ENCODE assay signal across 12 cellular contexts in genomic region chr11:122642472-122642922, GRCh38. TPM values are rescaled to one million over a fixed set of nuclear protein-coding genes. Genes with fewer than 3 reads are reported as not detected.
DNase-seq lines count a peak whose midpoint lies in the region; ATAC-seq and TF ChIP-seq lines count a peak whose summit lies in the region.
"Had no signal": no experiment of that assay in that cellular context is flagged by ENCODE, and none has a peak within 500 bp of the region (broad histone marks: within the 10 kb centered on the region; RNA-seq: fewer than 3 reads in every experiment).

No MANE protein-coding gene starts in this region.

- no peak overlapping the region for H3K4me3 ChIP-seq in foreskin fibroblast (ENCODE audit: low read depth in 1 of 2, low read length in 2 of 2)
- no peak overlapping the region for H3K4me3 ChIP-seq in neuronal stem cell (ENCODE audit: low read length in 2 of 2)

- no CpG with 5 or more reads among the region's 4 CpGs for WGBS in neuronal stem cell (ENCODE audit: extremely low coverage in 2 of 2, insufficient read length in 2 of 2, insufficient replicate concordance in 1 of 2), 2 donors

- no peaks in the 10 kb centered on the region for H3K4me1 ChIP-seq in neuronal stem cell (ENCODE audit: control insufficient read depth in 2 of 2, insufficient read depth in 1 of 2, low read depth in 1 of 2, low read length in 2 of 2)

- no peak overlapping the region for H4K8ac ChIP-seq in neuronal stem cell (ENCODE audit: low read depth, low read length)

- H3K23ac ChIP-seq in neuronal stem cell (ENCODE audit: low read depth, low read length, poor library complexity): no peak overlapping the region

- no peak overlapping the region for H3K4me2 ChIP-seq in neuronal stem cell (ENCODE audit: insufficient read depth, low read length, poor library complexity, severe bottlenecking)

- H3K9ac ChIP-seq in neuronal stem cell (ENCODE audit: low read depth, low read length, poor library complexity): no peak overlapping the region

- H3K36me3 ChIP-seq in neuronal stem cell (replicated peaks in 1 of 2; ENCODE audit: control insufficient read depth in 2 of 2, insufficient read depth in 2 of 2, low read length in 2 of 2): no peaks in the 10 kb centered on the region

- H3K9me3 ChIP-seq in neuronal stem cell (replicated peaks in 1 of 2; ENCODE audit: control insufficient read depth in 2 of 2, insufficient read depth in 1 of 2, low read depth in 1 of 2, low read length in 2 of 2): no peaks in the 10 kb centered on the region

- in situ Hi-C loops in SK-MEL-5 (cut with HindIII; ENCODE audit: low pct_unique_long_range_greater_than_20kb, low sequenced_read_pairs): no loop called here

- no peak overlapping the region for H4K91ac ChIP-seq in neuronal stem cell (ENCODE audit: low read depth, low read length, poor library complexity)

- no peaks in the 10 kb centered on the region for H3K79me1 ChIP-seq in neuronal stem cell (ENCODE audit: low read depth, low read length)

- no peak overlapping the region for H2BK12ac ChIP-seq in neuronal stem cell (ENCODE audit: low read length)

- no peak overlapping the region for H2BK120ac ChIP-seq in neuronal stem cell (ENCODE audit: low read depth, low read length)

- peaks cover 0 to under 1% (median 0%) of the 10 kb centered on the region in 3 experiments for H3K27me3 ChIP-seq in neuronal stem cell (ENCODE audit: control insufficient read depth in 3 of 3, insufficient read depth in 3 of 3, low read depth in 1 of 3, low read length in 3 of 3)

- H3K27ac ChIP-seq in neuronal stem cell (replicated peaks; ENCODE audit: low read length): no peak overlapping the region

- TF ChIP-seq CTCF in foreskin fibroblast (IDR thresholded peaks at IDR 0.05; ENCODE audit: low read depth, low read length): no peak

- no peak overlapping the region for H3K4ac ChIP-seq in neuronal stem cell (ENCODE audit: low read length)

- no peak overlapping the region for H2AFZ ChIP-seq in neuronal stem cell (ENCODE audit: low read length)

- peak; percentile 49 for DNase-seq in GM04504 (ENCODE audit: low read depth)
- DNase-seq in SK-MEL-5 (ENCODE audit: low read depth, low spot score): peak; percentile 79
- DNase-seq in foreskin fibroblast: peak; percentile 90 to 91
- DNase-seq in renal cortical epithelial cell (ENCODE audit: low read depth): peak; percentile 99
- DNase-seq in cerebellar nuclear complex (lab: John Stamatoyannopoulos, UW): no peak
- DNase-seq in NCI-H2107 treated with DMSO at 0.1 percent for 48 hours (lab: John Stamatoyannopoulos, UW; ENCODE audit: unreplicated experiment): no peak
- DNase-seq in neuronal stem cell (ENCODE audit: low spot score): no peak
- DNase-seq: endodermal cell; GF-D8; NCI-H2081; stimulated activated CD4-positive, alpha-beta T cell treated with anti-CD3 and anti-CD28 coated beads, Interleukin-2, amount 100 ng/mL, for 24 hours had no signal

- no peak overlapping the region for H2BK15ac ChIP-seq in neuronal stem cell (ENCODE audit: low read length)

- H3K18ac ChIP-seq in neuronal stem cell (ENCODE audit: low read length): no peak overlapping the region

- no peak overlapping the region for H3K14ac ChIP-seq in neuronal stem cell (ENCODE audit: low read length)

- H2AK5ac ChIP-seq in neuronal stem cell (ENCODE audit: low read depth, low read length): no peak overlapping the region

- no peak overlapping the region for H2BK5ac ChIP-seq in neuronal stem cell (ENCODE audit: low read length)

- ATAC-seq in GM21529 (IDR thresholded peaks at IDR 0.05; ENCODE audit: unreplicated experiment): no peak

RNA-seq across cellular contexts. Expression of gene UBASH3B, which starts 13.0 kb away (rescaled TPM):
- total RNA-seq in SK-MEL-5 (2014; rRNA removed; shearing (Covaris generic)): 12.4 and 12.8 TPM in 2 replicates
- polyA plus RNA-seq in SK-MEL-5 (2015; cell fraction: cytosol; rRNA removed): 18.9 and 32.5 TPM in 2 replicates
- polyA plus RNA-seq in SK-MEL-5 (2015; cell fraction: nucleus; rRNA removed): 10.6 and 13.3 TPM in 2 replicates
- total RNA-seq in renal cortical epithelial cell: 12.5 and 50.5 TPM in 2 replicates
- 3.4 TPM for polyA plus RNA-seq in neuronal stem cell (2013, experiment 1 of 2)
- polyA plus RNA-seq in neuronal stem cell (2013, experiment 2 of 2): 3.6 TPM

Comparison
In these comparisons a context has a peak if more than half of its experiments do, and no peak if none do; other contexts are left out.
1. DNase-seq: peak in GM04504 (single experiment), SK-MEL-5 (single experiment), foreskin fibroblast (2 of 2) and renal cortical epithelial cell (single experiment); none in cerebellar nuclear complex (0 of 2), NCI-H2107 treated with DMSO at 0.1 percent for 48 hours (single experiment) and neuronal stem cell (single experiment).